In genomic region chr10:90872648-90873020, GRCh38 we compare ENCODE assay signal across 8 cellular contexts. TPM values are rescaled to one million over a fixed set of nuclear protein-coding genes. Genes with fewer than 3 reads are reported as not detected.
DNase-seq lines count a peak whose midpoint lies in the region; ATAC-seq and TF ChIP-seq lines count a peak whose summit lies in the region.

No MANE protein-coding gene starts in this region.

- H3K9me3 ChIP-seq in CD4-positive, alpha-beta memory T cell (ENCODE audit: control insufficient read depth in 1 of 2, low read length in 2 of 2): no peaks in the 10 kb centered on the region
- H3K9me3 ChIP-seq in neural cell (ENCODE audit: low read length): no peaks in the 10 kb centered on the region

- intact Hi-C loops in CD4-positive, alpha-beta memory T cell (cut with micrococcal nuclease): loop anchor here (1.0 to 10.0 kb wide), 7 partner anchors 290 to 1170 kb away; partner anchors contain the start of genes HECTD2, KIF20B, PCGF5 and PPP1R3C
- intact Hi-C loops in sciatic nerve (cut with DNase I): no loop called here

- H3K9me3 Mint-ChIP-seq in CD4-positive, alpha-beta memory T cell: peaks cover 0 to 6% (median 0%) of the 10 kb centered on the region in 8 donors
- peaks cover 13% of the 10 kb centered on the region for H3K9me3 Mint-ChIP-seq in chondrocyte (ENCODE audit: low read depth)

- H4K20me1 ChIP-seq in neural cell (ENCODE audit: insufficient read depth): no peaks in the 10 kb centered on the region

- peak overlapping the region; percentile 97 to 100 (median 98) for H3K4me3 Mint-ChIP-seq in CD4-positive, alpha-beta memory T cell
- H3K4me3 Mint-ChIP-seq in chondrocyte (ENCODE audit: unreplicated experiment): peak overlapping the region; percentile 97

- TF ChIP-seq CTCF in chondrocyte (IDR thresholded peaks at IDR 0.05): no peak
- no peak for TF ChIP-seq CTCF in neural cell (IDR thresholded peaks at IDR 0.05; ENCODE audit: poor library complexity, severe bottlenecking)

- H3K36me3 ChIP-seq in CD4-positive, alpha-beta memory T cell (ENCODE audit: insufficient read depth, low read length): peaks cover 23% of the 10 kb centered on the region
- H3K36me3 ChIP-seq in neural cell (ENCODE audit: insufficient read depth, low read length): no peaks in the 10 kb centered on the region

- POLR2A ChIA-PET in CD4-positive, alpha-beta memory T cell (lab: Charles Lee; ENCODE audit: partially characterized antibody): interaction anchor here (1.5 kb wide), 1 partner anchor 15 kb away, joined by 7 read pairs; the partner anchor contains the start of gene HTR7

- peaks cover 21 to 41% (median 32%) of the 10 kb centered on the region in 4 donors for H3K4me1 Mint-ChIP-seq in CD4-positive, alpha-beta memory T cell
- H3K4me1 Mint-ChIP-seq in chondrocyte (ENCODE audit: low read depth): peaks cover 27% of the 10 kb centered on the region

- peak overlapping the region; percentile 65 for H3K27ac ChIP-seq in CD4-positive, alpha-beta memory T cell (ENCODE audit: low read depth, low read length)
- no peak overlapping the region for H3K27ac ChIP-seq in neural cell (ENCODE audit: low read length)

- no peaks in the 10 kb centered on the region for H3F3A ChIP-seq in neural cell (ENCODE audit: insufficient read depth, low read length, poor library complexity, severe bottlenecking)

- peak overlapping the region; percentile 80 to 91 for H3K4me3 ChIP-seq in CD4-positive, alpha-beta memory T cell (ENCODE audit: low read length in 2 of 2)
- peak overlapping the region; percentile 98 for H3K4me3 ChIP-seq in Jurkat, Clone E6-1 (ENCODE audit: low read length)
- H3K4me3 ChIP-seq in neural cell (ENCODE audit: low read length): peak overlapping the region; percentile 87

- H3K27me3 Mint-ChIP-seq in CD4-positive, alpha-beta memory T cell: peaks cover 12 to 13% of the 10 kb centered on the region in 2 donors
- H3K27me3 Mint-ChIP-seq in chondrocyte (ENCODE audit: low read depth): peaks cover 24% of the 10 kb centered on the region

- H3K27me3 ChIP-seq in CD4-positive, alpha-beta memory T cell (ENCODE audit: insufficient read depth, low read length): no peaks in the 10 kb centered on the region
- no peaks in the 10 kb centered on the region for H3K27me3 ChIP-seq in neural cell (ENCODE audit: insufficient read depth, low read depth, low read length)

- no peak for TF ChIP-seq RAD21 in neural cell (conservative IDR thresholded peaks at IDR 0.05)

- no peak for DNase-seq in CD4-positive, alpha-beta memory T cell
- DNase-seq in Jurkat, Clone E6-1 (ENCODE audit: low read depth, low spot score): no peak
- DNase-seq in chondrocyte (ENCODE audit: low spot score) (no peak), sciatic nerve (ENCODE audit: low spot score) (no peak), NCI-H524 treated with DMSO at 0.1 percent for 48 hours (lab: John Stamatoyannopoulos, UW) (no peak), activated gamma-delta T cell treated with Interleukin-2 at 50 U/mL for 16 hours (no peak)

- no peak for ATAC-seq in sciatic nerve
- no peak for ATAC-seq in GM18907 (IDR thresholded peaks at IDR 0.05; ENCODE audit: unreplicated experiment)

- H3K36me3 Mint-ChIP-seq in CD4-positive, alpha-beta memory T cell: peaks cover 18 to 35% of the 10 kb centered on the region in 2 donors
- H3K36me3 Mint-ChIP-seq in chondrocyte (ENCODE audit: low read depth): peaks cover 12% of the 10 kb centered on the region

- peaks cover 23% of the 10 kb centered on the region for H3K79me2 ChIP-seq in neural cell (replicated peaks; ENCODE audit: insufficient read depth, low read length)

- no peaks in the 10 kb centered on the region for H3K9me2 ChIP-seq in neural cell (ENCODE audit: insufficient read depth, low read length)

- CTCF ChIA-PET in CD4-positive, alpha-beta memory T cell (lab: Charles Lee; ENCODE audit: partially characterized antibody): interaction anchor here (1.1 to 3.9 kb wide), 7 partner anchors 7 to 378 kb away, joined by 3 to 36 read pairs (median 10); partner anchors contain the start of gene HTR7

- peak overlapping the region; percentile 89 for H3K4me2 ChIP-seq in neural cell (ENCODE audit: low read length)

- no peak overlapping the region for H2AFZ ChIP-seq in neural cell (ENCODE audit: low read depth, low read length)

- H3K27ac Mint-ChIP-seq in CD4-positive, alpha-beta memory T cell: peak overlapping the region in 6 of 7 donors; percentile 81 to 96 (median 95)
- peak overlapping the region; percentile 94 for H3K27ac Mint-ChIP-seq in chondrocyte (ENCODE audit: unreplicated experiment)

- H3K9ac ChIP-seq in neural cell (ENCODE audit: low read length): peak overlapping the region; percentile 74

- no peak for TF ChIP-seq EP300 in neural cell (conservative IDR thresholded peaks at IDR 0.05; ENCODE audit: poor library complexity, severe bottlenecking)

- H3K4me1 ChIP-seq in CD4-positive, alpha-beta memory T cell (ENCODE audit: insufficient read depth, low read length): peaks cover 30% of the 10 kb centered on the region

TF ChIP-seq in neural cell, 6 proteins besides CTCF, POLR2A, EP300 and RAD21:
- TF ChIP-seq TAF1 (IDR thresholded peaks at IDR 0.05; ENCODE audit: low read depth) (no peak), REST (IDR thresholded peaks at IDR 0.05; ENCODE audit: borderline replicate concordance) (no peak), POLR2AphosphoS5 (IDR thresholded peaks at IDR 0.05) (no peak), MXI1 (conservative IDR thresholded peaks at IDR 0.05; ENCODE audit: poor library complexity, severe bottlenecking) (no peak), EZH2 (IDR thresholded peaks at IDR 0.05; ENCODE audit: borderline replicate concordance, insufficient read depth, low read length, poor library complexity, severe bottlenecking) (no peak), SMC3 (conservative IDR thresholded peaks at IDR 0.05; ENCODE audit: poor library complexity) (no peak)

RNA-seq across cellular contexts. Expression of gene RPP30, which starts 0.9 kb away (rescaled TPM):
- total RNA-seq in CD4-positive, alpha-beta memory T cell: 10 to 100 TPM; 32.3 to 33.2 TPM
- polyA plus RNA-seq in CD4-positive, alpha-beta memory T cell: 10 to 100 TPM; 37.1 to 54.5 TPM
- 84.4 TPM for polyA plus RNA-seq in Jurkat, Clone E6-1 (2012; ENCODE audit: insufficient read depth, insufficient read length)
- 24.7 to 30.8 TPM (median 24.7 TPM) in 3 replicates for total RNA-seq in chondrocyte
- polyA plus RNA-seq in neural cell: 86.5 and 91.1 TPM in 2 replicates
- 71.9 and 72.8 TPM in 2 replicates for polyA minus RNA-seq in neural cell
- total RNA-seq in sciatic nerve: 27.6 TPM

RNA-seq across cellular contexts. Expression of gene HTR7, which starts 14.8 kb away (rescaled TPM):
- not detected for total RNA-seq in CD4-positive, alpha-beta memory T cell
- polyA plus RNA-seq in CD4-positive, alpha-beta memory T cell: not detected
- polyA plus RNA-seq in Jurkat, Clone E6-1 (2012; ENCODE audit: insufficient read depth, insufficient read length): not detected
- 0.32 to 0.33 TPM in 2 of 3 replicates, not detected in the other for total RNA-seq in chondrocyte
- polyA plus RNA-seq in neural cell: 0.82 and 0.95 TPM in 2 replicates
- 2.5 and 2.7 TPM in 2 replicates for polyA minus RNA-seq in neural cell
- 0.94 TPM for total RNA-seq in sciatic nerve

RNA-seq across cellular contexts. Expression of gene ANKRD1, which starts 48.3 kb away (rescaled TPM):
- not detected for total RNA-seq in CD4-positive, alpha-beta memory T cell
- polyA plus RNA-seq in CD4-positive, alpha-beta memory T cell: not detected
- not detected for polyA plus RNA-seq in Jurkat, Clone E6-1 (2012; ENCODE audit: insufficient read depth, insufficient read length)
- total RNA-seq in chondrocyte: 74.6 to 283 TPM (median 261 TPM) in 3 replicates
- polyA plus RNA-seq in neural cell: 0.98 TPM in 1 of 2 replicates, not detected in the other
- polyA minus RNA-seq in neural cell: not detected in 2 replicates
- 0.36 TPM for total RNA-seq in sciatic nerve

Comparison
In these comparisons a context has a peak if more than half of its experiments do, and no peak if none do; other contexts are left out.
1. RNA of gene ANKRD1, which starts 48.3 kb away (total RNA-seq): 74.6 to 283 TPM in chondrocyte; 0.36 TPM in sciatic nerve (single experiment) and not detected in CD4-positive, alpha-beta memory T cell; every median in the first group is over 10 times any median in the second.
2. Peak in every context shown above with its lines, with median percentiles within 50 percentile points of each other: H3K4me3 ChIP-seq.